Comparison of ENCODE assay signal across 8 cellular contexts in the genomic region with DNA sequence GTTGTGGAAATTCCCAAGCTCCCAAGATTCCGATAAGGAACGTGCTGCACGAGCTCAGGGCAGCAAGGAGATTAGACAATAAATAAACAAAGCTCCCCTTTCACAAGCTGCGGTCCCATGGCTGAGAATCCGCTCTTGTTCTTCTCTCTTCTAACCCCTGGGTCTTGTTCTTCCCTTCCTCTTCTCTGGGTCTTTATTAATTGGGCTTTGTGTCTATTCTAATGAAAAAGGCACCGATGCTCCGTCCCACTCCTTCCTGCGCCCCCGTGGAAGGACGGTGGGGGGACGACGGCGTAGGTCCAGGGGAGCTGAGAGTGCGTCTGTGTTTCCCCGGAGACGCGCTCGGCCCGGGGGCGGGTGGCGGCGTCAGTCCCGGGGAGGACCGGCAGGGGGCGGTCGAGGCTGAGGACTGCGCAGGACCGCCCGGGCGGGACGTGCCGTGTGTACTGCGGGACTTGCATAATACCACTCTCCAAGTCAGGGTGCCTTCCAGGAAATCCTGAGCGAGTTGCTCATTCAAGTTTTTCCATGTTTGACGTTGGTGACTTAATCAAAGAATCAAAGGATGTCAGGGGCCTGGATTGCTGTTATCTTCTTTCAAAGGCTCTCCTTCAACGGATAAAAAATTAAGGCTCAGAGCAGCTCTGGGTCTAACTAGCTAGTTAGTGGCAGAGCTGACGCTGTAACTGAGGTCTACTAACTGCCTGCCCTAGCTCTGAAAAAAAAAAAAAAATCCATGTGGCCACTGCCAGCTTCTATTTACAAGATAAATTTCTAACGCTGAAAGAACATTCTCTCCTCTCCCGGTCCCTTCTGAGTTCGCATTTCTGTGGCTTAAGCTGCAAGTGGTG.
DNase-seq lines count a peak whose midpoint lies in the region; ATAC-seq and TF ChIP-seq lines count a peak whose summit lies in the region.

No MANE protein-coding gene starts in this region.

- 0 out of 2 replicates have a peak, but pooled peaks cover 3% of the 10 kb centered on the region for H3K27me3 ChIP-seq in DOHH2 (ENCODE audit: control insufficient read depth, low read length)
- H3K27me3 ChIP-seq in transverse colon, result peaks cover 2% of the 10 kb centered on the region

- H3K27ac ChIP-seq in DOHH2 (ENCODE audit: low read depth, low read length) (no peak overlapping the region), transverse colon (peak overlapping the region; percentile 17 to 71 (median 50))

- DNase-seq in SW 1271 (lab: John Stamatoyannopoulos, UW) (peak; percentile 11 to 48), left cardiac atrium (peak; percentile 88), posterior cingulate gyrus (peak; percentile 76 to 98 (median 86)), transverse colon (peak; percentile 85)
- DNase-seq in activated naive CD8-positive, alpha-beta T cell treated with anti-CD3 and anti-CD28 coated beads, Interleukin-2, amount 50 U/mL, for 24 hours, result peak; percentile 90

- ATAC-seq in GM21619 (IDR thresholded peaks at IDR 0.05; ENCODE audit: unreplicated experiment), result peak; percentile 96
- peak; percentile 99 for ATAC-seq in activated naive CD8-positive, alpha-beta T cell treated with anti-CD3 and anti-CD28 coated beads, Interleukin-2, amount 50 U/mL, for 24 hours
- ATAC-seq in left cardiac atrium, result peak; percentile 99 to 100

- TF ChIP-seq EP300 in transverse colon (IDR thresholded peaks at IDR 0.05; ENCODE audit: low read depth), result no peak

- H3K36me3 ChIP-seq in DOHH2 (ENCODE audit: control insufficient read depth, low read length), result no peaks in the 10 kb centered on the region
- H3K36me3 ChIP-seq in transverse colon, result no peaks in the 10 kb centered on the region

- H3K9me3 ChIP-seq in DOHH2 (ENCODE audit: control insufficient read depth, insufficient read depth, low read length) (no peaks in the 10 kb centered on the region), transverse colon (no peaks in the 10 kb centered on the region)

- H3K9me2 ChIP-seq in DOHH2 (replicated peaks; ENCODE audit: control insufficient read depth, low read length), result no peaks in the 10 kb centered on the region

- no peak overlapping the region for H3K27ac Mint-ChIP-seq in IgD-negative memory B cell
- H3K27ac Mint-ChIP-seq in activated naive CD8-positive, alpha-beta T cell treated with anti-CD3 and anti-CD28 coated beads, Interleukin-2, amount 50 U/mL, for 24 hours, result no peak overlapping the region

- TF ChIP-seq CTCF in DOHH2 (IDR thresholded peaks at IDR 0.05; ENCODE audit: low read depth, low read length, poor library complexity, severe bottlenecking) (peak; percentile 84), transverse colon (IDR thresholded peaks at IDR 0.05) (peak; percentile 91 to 96 (median 96))

- in situ Hi-C loops in transverse colon (cut with MboI; ENCODE audit: low pct_ligation_motif_present in 1 of 4, low pct_unique_long_range_greater_than_20kb in 1 of 4, low sequenced_read_pairs in 3 of 4), result loop anchor here in 1 of 4 donors (25.0 kb wide), 1 partner anchor 216 kb away; no protein-coding TSS in a partner anchor

- intact Hi-C loops in left cardiac atrium (cut with DNase I), result loop anchor here (2.0 to 10.0 kb wide), 5 partner anchors 93 to 296 kb away; no protein-coding TSS in a partner anchor
- intact Hi-C loops in posterior cingulate gyrus (cut with DNase I), result loop anchor here (1.0 to 10.0 kb wide), 5 partner anchors 67 to 296 kb away; no protein-coding TSS in a partner anchor
- intact Hi-C loops in transverse colon (cut with DNase I; ENCODE audit: low total_unique reads), result loop anchor here (2.0 kb wide), 1 partner anchor 99 kb away; no protein-coding TSS in a partner anchor

- peaks cover 0 to 3% (median 2%) of the 10 kb centered on the region in 3 donors for H3K9me3 Mint-ChIP-seq in IgD-negative memory B cell
- no peaks in the 10 kb centered on the region for H3K9me3 Mint-ChIP-seq in activated naive CD8-positive, alpha-beta T cell treated with anti-CD3 and anti-CD28 coated beads, Interleukin-2, amount 50 U/mL, for 24 hours

- H3K4me3 ChIP-seq in DOHH2 (ENCODE audit: low read length), result no peak overlapping the region
- peak overlapping the region in 3 of 4 donors; percentile 13 to 39 (median 15) for H3K4me3 ChIP-seq in transverse colon

- peaks cover 13% of the 10 kb centered on the region for H3K27me3 Mint-ChIP-seq in IgD-negative memory B cell
- H3K27me3 Mint-ChIP-seq in activated naive CD8-positive, alpha-beta T cell treated with anti-CD3 and anti-CD28 coated beads, Interleukin-2, amount 50 U/mL, for 24 hours, result peaks cover 34% of the 10 kb centered on the region

- H3K4me1 Mint-ChIP-seq in IgD-negative memory B cell, result peaks cover 2 to 4% (median 2%) of the 10 kb centered on the region in 3 donors
- peaks cover 10% of the 10 kb centered on the region for H3K4me1 Mint-ChIP-seq in activated naive CD8-positive, alpha-beta T cell treated with anti-CD3 and anti-CD28 coated beads, Interleukin-2, amount 50 U/mL, for 24 hours

- no peak overlapping the region for H3K4me2 ChIP-seq in DOHH2 (ENCODE audit: low read length)

- H3F3A ChIP-seq in DOHH2 (ENCODE audit: control insufficient read depth, insufficient read depth), result no peaks in the 10 kb centered on the region

- TF ChIP-seq POLR2A in transverse colon (IDR thresholded peaks at IDR 0.05), result no peak

- H3K36me3 Mint-ChIP-seq in IgD-negative memory B cell, result peaks cover 1% of the 10 kb centered on the region
- H3K36me3 Mint-ChIP-seq in activated naive CD8-positive, alpha-beta T cell treated with anti-CD3 and anti-CD28 coated beads, Interleukin-2, amount 50 U/mL, for 24 hours (ENCODE audit: low read depth), result no peaks in the 10 kb centered on the region

- 3 to 7% methylated on average over 10 to 34 of the region's 40 CpGs for WGBS in transverse colon (ENCODE audit: low coverage in 1 of 2), 2 donors

- no peaks in the 10 kb centered on the region for H3K79me2 ChIP-seq in DOHH2 (ENCODE audit: control insufficient read depth, low read length)

- no peaks in the 10 kb centered on the region for H3K4me1 ChIP-seq in DOHH2 (ENCODE audit: control insufficient read depth, low read length)
- peaks cover 0 to 13% (median 6%) of the 10 kb centered on the region in 4 donors for H3K4me1 ChIP-seq in transverse colon

- no peaks in the 10 kb centered on the region for H4K20me1 ChIP-seq in DOHH2 (ENCODE audit: control insufficient read depth, insufficient read depth, low read depth, low read length)

- peak overlapping the region in 3 of 4 donors; percentile 39 to 78 (median 60) for H3K4me3 Mint-ChIP-seq in IgD-negative memory B cell
- H3K4me3 Mint-ChIP-seq in activated naive CD8-positive, alpha-beta T cell treated with anti-CD3 and anti-CD28 coated beads, Interleukin-2, amount 50 U/mL, for 24 hours, result peak overlapping the region; percentile 33

Comparison
In these comparisons a context has a peak if more than half of its experiments do, and no peak if none do; other contexts are left out.
1. DNase-seq: peak in every context shown above with its lines; median percentile 90 in activated naive CD8-positive, alpha-beta T cell treated with anti-CD3 and anti-CD28 coated beads, Interleukin-2, amount 50 U/mL, for 24 hours; 88 in left cardiac atrium; 86 in posterior cingulate gyrus; 85 in transverse colon; 30 in SW 1271.